In genomic region chr4:140102406-140102805, GRCh38 we compare ENCODE assay signal across 2 cellular contexts.
TF ChIP-seq lines count a peak whose summit lies in the region.

No MANE protein-coding gene starts in this region.

TF ChIP-seq in SK-N-SH, 30 proteins besides CTCF, POLR2A, EP300 and RAD21 (continued from another document):
- no peak for TF ChIP-seq REST (IDR thresholded peaks at IDR 0.05; ENCODE audit: low read depth, low read length)
- TF ChIP-seq FOSL2 (IDR thresholded peaks at IDR 0.05; ENCODE audit: borderline replicate concordance, low read depth) = 0 out of 2 replicates have a peak, but pooled peaks have one; percentile 22
- TF ChIP-seq GABPA (IDR thresholded peaks at IDR 0.05; ENCODE audit: low read depth) = no peak
- peak; percentile 14; the same call in 1 of the 2 replicates for TF ChIP-seq NFIC (IDR thresholded peaks at IDR 0.05; ENCODE audit: borderline replicate concordance)
- TF ChIP-seq PBX3 (IDR thresholded peaks at IDR 0.05) = 0 out of 2 replicates have a peak, but pooled peaks have one; percentile 15
- TF ChIP-seq EZH2phosphoT487 (IDR thresholded peaks at IDR 0.05; ENCODE audit: borderline replicate concordance, low read depth) = no peak
- no peak for TF ChIP-seq ELF1 (IDR thresholded peaks at IDR 0.05)
- TF ChIP-seq SIN3A (IDR thresholded peaks at IDR 0.05; ENCODE audit: borderline replicate concordance, low read depth, low read length) = no peak

TF ChIP-seq in SK-N-SH treated with all-trans-retinoic acid at 6 μM for 48 hours, 23 proteins besides CTCF, POLR2A, EP300 and RAD21 (continued from another document):
- TF ChIP-seq CREB5 (CRISPR knock-in tag; IDR thresholded peaks at IDR 0.05; ENCODE audit: low read depth) = no peak
TF ChIP-seq in SK-N-SH treated with all-trans-retinoic acid at 6 μM for 48 hours: peak in this region for 0.
